In the genomic region with DNA sequence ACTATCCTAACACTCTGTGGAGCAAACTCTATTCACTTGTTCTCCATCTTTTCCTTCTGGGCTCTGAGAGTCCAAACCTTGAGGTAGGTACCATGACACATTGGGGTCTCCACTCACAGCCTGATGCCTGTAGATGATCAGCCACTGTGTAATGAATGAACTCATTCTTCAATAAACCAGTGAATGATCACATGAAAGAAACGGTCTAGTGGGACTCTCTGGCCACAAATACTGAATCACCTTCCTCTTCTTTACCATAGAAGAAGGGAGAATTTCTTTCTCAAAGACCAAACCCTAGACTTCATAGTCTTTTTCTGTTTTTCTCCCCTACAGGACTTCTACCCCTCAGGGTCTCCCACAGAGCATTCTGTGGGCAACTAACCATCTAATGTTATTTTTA, we compare ENCODE assay signal across 11 cellular contexts. TPM values are rescaled to one million over a fixed set of nuclear protein-coding genes. Genes with fewer than 3 reads are reported as not detected.
A peak's percentile ranks its signal among the peaks of the same experiment; 100 is the strongest.
DNase-seq lines count a peak whose midpoint lies in the region; ATAC-seq and TF ChIP-seq lines count a peak whose summit lies in the region.
"Had no signal": no experiment of that assay in that cellular context is flagged by ENCODE, and none has a peak within 500 bp of the region (broad histone marks: within the 10 kb centered on the region; RNA-seq: fewer than 3 reads in every experiment).

No MANE protein-coding gene starts in this region.

- no peak overlapping the region for H3K4me3 ChIP-seq in left lung
- no peak overlapping the region for H3K4me3 ChIP-seq in BE2C (ENCODE audit: low read depth, low read length)
- no peak overlapping the region for H3K4me3 ChIP-seq in H7 (ENCODE audit: insufficient read depth, low read depth, low read length)

- H3K9me3 ChIP-seq in left lung (peaks cover 4 to 23% of the 10 kb centered on the region in 2 donors), BE2C (peaks cover 3% of the 10 kb centered on the region; the same call in 1 of the 2 replicates)

- H3K27me3 ChIP-seq in left lung (no peaks in the 10 kb centered on the region), BE2C (no peaks in the 10 kb centered on the region), H7 (ENCODE audit: control insufficient read depth, insufficient read depth, low read length) (no peaks in the 10 kb centered on the region)

- peak overlapping the region; percentile 4 to 82 for H3K27ac ChIP-seq in left lung

- H3K4me1 ChIP-seq in left lung (peaks cover 0 to 46% of the 10 kb centered on the region in 2 donors), BE2C (no peaks in the 10 kb centered on the region)

- TF ChIP-seq CTCF in left lung (IDR thresholded peaks at IDR 0.05) (no peak), BE2C (IDR thresholded peaks at IDR 0.05; ENCODE audit: low read depth, low read length) (no peak)

- intact Hi-C loops in left lung (cut with DNase I): no loop called here

- no peaks in the 10 kb centered on the region for H3K36me3 ChIP-seq in left lung
- H3K36me3 ChIP-seq in BE2C: no peaks in the 10 kb centered on the region; the same call in 1 of the 2 replicates
- no peaks in the 10 kb centered on the region for H3K36me3 ChIP-seq in H7 (replicated peaks; ENCODE audit: control insufficient read depth, insufficient read depth, low read length)

- ATAC-seq in GM19351 (IDR thresholded peaks at IDR 0.05; ENCODE audit: unreplicated experiment) (peak; percentile 15), HG02759 (IDR thresholded peaks at IDR 0.05; ENCODE audit: unreplicated experiment) (peak; percentile 49), left lung (no peak)
- ATAC-seq: left colon had no signal

- DNase-seq in MV-4-11 (lab: John Stamatoyannopoulos, UW) (peak; percentile 47), left lung (no peak), DMS53 treated with DMSO at 0.1 percent for 48 hours (lab: John Stamatoyannopoulos, UW; ENCODE audit: unreplicated experiment) (no peak), BE2C (no peak), NCI-H774 (lab: John Stamatoyannopoulos, UW) (no peak), H7 (no peak)
- DNase-seq: cortex of kidney, left colon, MM.1S had no signal

RNA-seq across cellular contexts. Expression of gene ABHD2, which starts 20.5 kb away (rescaled TPM):
- total RNA-seq in left lung: 100 to 1,000 TPM; 214 to 231 TPM
- polyA plus RNA-seq in BE2C (2012; ENCODE audit: insufficient read depth, insufficient read length, low read depth): 45.7 TPM
- 11.5 and 14.9 TPM in 2 replicates for total RNA-seq in H7 (2014; rRNA removed; shearing (Covaris generic))

Comparison
In these comparisons a context has a peak if more than half of its experiments do, and no peak if none do; other contexts are left out.
1. RNA of gene ABHD2, which starts 20.5 kb away (total RNA-seq): 214 to 231 TPM in left lung; 11.5 to 14.9 TPM in H7; every median in the first group is over 10 times any median in the second.